In the genomic region with DNA sequence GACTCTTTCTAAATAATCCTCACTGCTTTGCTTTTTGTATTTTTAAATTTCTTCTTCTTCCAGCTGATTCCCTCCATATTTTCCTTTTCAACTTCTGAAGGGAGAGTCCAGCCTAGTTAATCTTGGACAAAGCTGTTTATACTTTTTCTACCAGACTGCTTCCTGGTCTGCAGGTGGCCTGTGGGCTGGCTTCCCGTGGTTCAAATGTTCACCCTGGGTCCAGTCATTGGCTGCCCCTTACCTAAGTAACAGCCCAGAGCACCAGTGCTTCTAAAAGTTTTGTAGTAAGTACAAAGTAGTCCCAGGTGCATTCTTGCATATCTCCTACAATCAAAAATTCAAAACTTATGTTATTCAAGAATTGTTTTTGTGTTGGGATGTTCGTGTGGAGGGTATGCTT, we compare ENCODE assay signal across 27 cellular contexts. TPM values are rescaled to one million over a fixed set of nuclear protein-coding genes. Genes with fewer than 3 reads are reported as not detected.
DNase-seq lines count a peak whose midpoint lies in the region; ATAC-seq, FAIRE-seq and TF ChIP-seq lines count a peak whose summit lies in the region.
"Had no signal": no experiment of that assay in that cellular context is flagged by ENCODE, and none has a peak within 500 bp of the region (broad histone marks: within the 10 kb centered on the region; RNA-seq: fewer than 3 reads in every experiment).

No MANE protein-coding gene starts in this region.

- BruUV-seq in HepG2 (replicated peaks; lab: Mats Ljungman, UMichigan), result TSS peak; percentile 35

- H3K9me3 ChIP-seq in HepG2 (ENCODE audit: low read length), result no peaks in the 10 kb centered on the region
- no peaks in the 10 kb centered on the region for H3K9me3 ChIP-seq in right lobe of liver
- H3K9me3 ChIP-seq in OCI-LY1 (ENCODE audit: low read length), result no peaks in the 10 kb centered on the region
- H3K9me3 ChIP-seq: A549, Caco-2, SJSA1 had no signal

- H2AFZ ChIP-seq in HepG2 (ENCODE audit: low read length) (no peak overlapping the region), OCI-LY1 (ENCODE audit: low read length) (no peak overlapping the region)

- no peak for ATAC-seq in HepG2
- ATAC-seq in right lobe of liver, result no peak
- ATAC-seq in left colon, result peak; percentile 50
- ATAC-seq in stimulated activated memory B cell treated with anti-CD40 and anti-IgM and Interleukin-4, amounts not matched to agents 10 μg/mL and 1 μg/mL and 100 μg/mL, for 72 hours, result no peak
- ATAC-seq in GM19328 (IDR thresholded peaks at IDR 0.05; ENCODE audit: unreplicated experiment), result no peak
- no peak for ATAC-seq in activated CD4-positive, alpha-beta T cell treated with anti-CD3 and anti-CD28 coated beads for 36 hours
- ATAC-seq: A549; CD8-positive, alpha-beta T cell had no signal

- H3K9ac ChIP-seq in HepG2 (ENCODE audit: insufficient read depth, low read depth, low read length) (no peak overlapping the region), OCI-LY1 (ENCODE audit: low read length) (no peak overlapping the region)

- intact Hi-C loops in HepG2 (cut with micrococcal nuclease; ENCODE audit: unreplicated experiment) (no loop called here), right lobe of liver (cut with DNase I) (no loop called here), left colon (cut with DNase I, micrococcal nuclease) (no loop called here)
- intact Hi-C loops in activated CD4-positive, alpha-beta T cell treated with anti-CD3 and anti-CD28 coated beads for 36 hours (cut with DNase I, micrococcal nuclease), result no loop called here

- no peak overlapping the region for H3K4me2 ChIP-seq in HepG2 (ENCODE audit: low read depth, low read length)
- H3K4me2 ChIP-seq in OCI-LY1 (ENCODE audit: low read length), result no peak overlapping the region
- H3K4me2 ChIP-seq: A549 had no signal

- H3K36me3 Mint-ChIP-seq in stimulated activated memory B cell treated with anti-CD40 and anti-IgM and Interleukin-4, amounts not matched to agents 10 μg/mL and 1 μg/mL and 100 μg/mL, for 72 hours, result peaks cover 41% of the 10 kb centered on the region
- H3K36me3 Mint-ChIP-seq in activated CD4-positive, alpha-beta T cell treated with anti-CD3 and anti-CD28 coated beads for 36 hours (ENCODE audit: low read depth), result peaks cover 38% of the 10 kb centered on the region

- H3K79me2 ChIP-seq in HepG2 (ENCODE audit: insufficient read depth, low read length) (no peaks in the 10 kb centered on the region), OCI-LY1 (ENCODE audit: insufficient read depth, low read length) (no peaks in the 10 kb centered on the region)

- H3K9me2 ChIP-seq in OCI-LY1 (ENCODE audit: low read depth, low read length), result no peaks in the 10 kb centered on the region

- in situ Hi-C loops in HepG2 (cut with HindIII; ENCODE audit: extremely low pct_ligation_motif_present, low pct_unique_long_range_greater_than_20kb), result loop anchor here (25.0 kb wide), 1 partner anchor 318 kb away; no protein-coding TSS in a partner anchor

- H3K4me1 ChIP-seq in HepG2 (ENCODE audit: insufficient read depth, low read length) (no peaks in the 10 kb centered on the region), right lobe of liver (no peaks in the 10 kb centered on the region), OCI-LY1 (ENCODE audit: insufficient read depth, low read length, severe bottlenecking) (peaks cover 7% of the 10 kb centered on the region)
- H3K4me1 ChIP-seq: A549, Caco-2, SJSA1 had no signal

- TF ChIP-seq CTCF in HepG2 (CRISPR knock-in tag; IDR thresholded peaks at IDR 0.05), result no peak
- no peak for TF ChIP-seq CTCF in right lobe of liver (IDR thresholded peaks at IDR 0.05)
- no peak for TF ChIP-seq CTCF in OCI-LY1 (IDR thresholded peaks at IDR 0.05; ENCODE audit: low read length)

- H3K27me3 Mint-ChIP-seq in stimulated activated memory B cell treated with anti-CD40 and anti-IgM and Interleukin-4, amounts not matched to agents 10 μg/mL and 1 μg/mL and 100 μg/mL, for 72 hours, result no peaks in the 10 kb centered on the region
- no peaks in the 10 kb centered on the region for H3K27me3 Mint-ChIP-seq in activated CD4-positive, alpha-beta T cell treated with anti-CD3 and anti-CD28 coated beads for 36 hours

- H3K4me3 ChIP-seq in HepG2 (replicated peaks in 1 of 3; ENCODE audit: insufficient read depth in 1 of 3, low read depth in 2 of 3, low read length in 3 of 3), result no peak overlapping the region
- no peak overlapping the region for H3K4me3 ChIP-seq in right lobe of liver
- H3K4me3 ChIP-seq in OCI-LY1 (ENCODE audit: low read depth, low read length, poor library complexity, severe bottlenecking), result no peak overlapping the region
- H3K4me3 ChIP-seq: A549, SJSA1 had no signal

- TF ChIP-seq POLR2A in HepG2 (IDR thresholded peaks at IDR 0.05; ENCODE audit: insufficient read depth in 1 of 2, low read depth in 2 of 2, low read length in 2 of 2) (no peak), right lobe of liver (IDR thresholded peaks at IDR 0.05) (no peak)

- H4K20me1 ChIP-seq in HepG2 (ENCODE audit: insufficient read depth, low read length) (no peaks in the 10 kb centered on the region), OCI-LY1 (ENCODE audit: insufficient read depth, low read length) (no peaks in the 10 kb centered on the region)

- DNase-seq in HepG2 (ENCODE audit: low spot score), result no peak
- no peak for DNase-seq in right lobe of liver
- no peak for DNase-seq in left colon
- no peak for DNase-seq in MV-4-11 (lab: John Stamatoyannopoulos, UW)
- no peak for DNase-seq in activated CD4-positive, alpha-beta T cell treated with anti-CD3 and anti-CD28 coated beads for 36 hours
- DNase-seq: Caco-2; CD8-positive, alpha-beta T cell; DMS79; GF-D8; Karpas-422; NCI-H1105; NCI-H146; NCI-H1930; NCI-H446; NCI-H524 treated with DMSO at 0.1 percent for 48 hours; NCI-H82; NK-92 treated with Interleukin-12 subunit alpha and Interleukin-12 subunit beta, amount 100 ng/mL, for 24 hours; Right ventricle myocardium superior; RPMI8226 had no signal

- H3K4me3 Mint-ChIP-seq in stimulated activated memory B cell treated with anti-CD40 and anti-IgM and Interleukin-4, amounts not matched to agents 10 μg/mL and 1 μg/mL and 100 μg/mL, for 72 hours, result no peak overlapping the region
- H3K4me3 Mint-ChIP-seq in activated CD4-positive, alpha-beta T cell treated with anti-CD3 and anti-CD28 coated beads for 36 hours, result no peak overlapping the region
- H3K4me3 Mint-ChIP-seq: CD8-positive, alpha-beta T cell had no signal

- H3K27ac Mint-ChIP-seq in stimulated activated memory B cell treated with anti-CD40 and anti-IgM and Interleukin-4, amounts not matched to agents 10 μg/mL and 1 μg/mL and 100 μg/mL, for 72 hours, result peak overlapping the region; percentile 22
- H3K27ac Mint-ChIP-seq in activated CD4-positive, alpha-beta T cell treated with anti-CD3 and anti-CD28 coated beads for 36 hours, result no peak overlapping the region

- H3K27ac ChIP-seq in HepG2 (ENCODE audit: extremely low read length, insufficient read depth, low read length), result no peak overlapping the region
- no peak overlapping the region for H3K27ac ChIP-seq in right lobe of liver
- H3K27ac ChIP-seq in OCI-LY1 (ENCODE audit: low read depth, low read length, poor library complexity, severe bottlenecking), result peak overlapping the region; percentile 35
- H3K27ac ChIP-seq: A549, C4-2B, SJSA1 had no signal

- no peaks in the 10 kb centered on the region for H3F3A ChIP-seq in OCI-LY1 (ENCODE audit: insufficient read depth, low read length)

- POLR2A ChIA-PET in HepG2 (lab: Yijun Ruan, JAX), result no interaction called here
- POLR2A ChIA-PET in activated CD4-positive, alpha-beta T cell treated with anti-CD3 and anti-CD28 coated beads for 36 hours (lab: Charles Lee), result no interaction called here

- H3K4me1 Mint-ChIP-seq in stimulated activated memory B cell treated with anti-CD40 and anti-IgM and Interleukin-4, amounts not matched to agents 10 μg/mL and 1 μg/mL and 100 μg/mL, for 72 hours, result peaks cover 6% of the 10 kb centered on the region
- no peaks in the 10 kb centered on the region for H3K4me1 Mint-ChIP-seq in activated CD4-positive, alpha-beta T cell treated with anti-CD3 and anti-CD28 coated beads for 36 hours

- H3K27me3 ChIP-seq in HepG2 (ENCODE audit: control insufficient read depth in 1 of 2, insufficient read depth in 2 of 2, low read length in 2 of 2) (no peaks in the 10 kb centered on the region), right lobe of liver (no peaks in the 10 kb centered on the region), OCI-LY1 (ENCODE audit: insufficient read depth, low read length) (no peaks in the 10 kb centered on the region)
- H3K27me3 ChIP-seq: SJSA1 had no signal

- CTCF ChIA-PET in HepG2 (lab: Yijun Ruan, JAX; ENCODE audit: low intra/inter-chr PET ratio, low total read pairs), result no interaction called here
- CTCF ChIA-PET in activated CD4-positive, alpha-beta T cell treated with anti-CD3 and anti-CD28 coated beads for 36 hours (lab: Charles Lee), result interaction anchor here (0.5 to 1.6 kb wide), 4 partner anchors 10 to 197 kb away, joined by 3 to 11 read pairs (median 4); no protein-coding TSS in a partner anchor

- no peak for FAIRE-seq in HepG2 (lab: Jason Lieb, UNC)
- FAIRE-seq: A549, GM12892, H54 had no signal

- peaks cover 11 to 36% of the 10 kb centered on the region in 2 experiments for H3K36me3 ChIP-seq in HepG2 (replicated peaks in 1 of 2; ENCODE audit: control insufficient read depth in 1 of 2, insufficient read depth in 2 of 2, low read length in 2 of 2)
- H3K36me3 ChIP-seq in right lobe of liver, result peaks cover 0 to 36% (median 16%) of the 10 kb centered on the region in 4 donors
- peaks cover 32% of the 10 kb centered on the region for H3K36me3 ChIP-seq in OCI-LY1 (ENCODE audit: insufficient read depth, low read length)

- H3K9me3 Mint-ChIP-seq in stimulated activated memory B cell treated with anti-CD40 and anti-IgM and Interleukin-4, amounts not matched to agents 10 μg/mL and 1 μg/mL and 100 μg/mL, for 72 hours, result no peaks in the 10 kb centered on the region
- H3K9me3 Mint-ChIP-seq in activated CD4-positive, alpha-beta T cell treated with anti-CD3 and anti-CD28 coated beads for 36 hours (ENCODE audit: low read depth), result no peaks in the 10 kb centered on the region
- H3K9me3 Mint-ChIP-seq: CD8-positive, alpha-beta T cell had no signal

- TF ChIP-seq EP300 in HepG2 (IDR thresholded peaks at IDR 0.05; ENCODE audit: low read depth in 2 of 2, low read length in 2 of 2) (no peak), HepG2 (CRISPR knock-in tag; IDR thresholded peaks at IDR 0.05; ENCODE audit: borderline replicate concordance) (no peak)

- TF ChIP-seq RAD21 in HepG2 (CRISPR knock-in tag; IDR thresholded peaks at IDR 0.05), result no peak

- WGBS in HepG2 (ENCODE audit: low lambda C conversion rate), result 85% methylated on average over 2 of the region's 2 CpGs
- 67% methylated on average over 2 of the region's 2 CpGs for WGBS in right lobe of liver (ENCODE audit: insufficient coverage, low coverage, low lambda C conversion rate, missing lambda C conversion rate)

RNA-seq across cellular contexts. Expression of gene ZNF143, which starts 19.1 kb away (rescaled TPM):
- total RNA-seq in HepG2 (2016; rRNA removed; fragmentation: Illumina TruSeq; extraction: Trizol), result 22.4 and 32.9 TPM in 2 replicates
- 5.2 and 7.5 TPM in 2 replicates for total RNA-seq in HepG2 (2016; cell fraction: cytosol; rRNA removed; fragmentation: Illumina TruSeq; extraction: Trizol; ENCODE audit: low read depth)
- total RNA-seq in HepG2 (2016; cell fraction: insoluble cytoplasmic fraction; rRNA removed; fragmentation: Illumina TruSeq; extraction: Trizol), result 23.4 and 29.8 TPM in 2 replicates
- 11.5 and 14.0 TPM in 2 replicates for total RNA-seq in HepG2 (2016; cell fraction: membrane; rRNA removed; fragmentation: Illumina TruSeq; extraction: Trizol)
- total RNA-seq in HepG2 (2016; cell fraction: nucleus; rRNA removed; fragmentation: Illumina TruSeq; extraction: Trizol), result 18.6 and 20.4 TPM in 2 replicates
- polyA plus RNA-seq in HepG2 (2011; rRNA removed), result 35.6 and 35.9 TPM in 2 replicates
- polyA plus RNA-seq in HepG2 (2011; cell fraction: cytosol; rRNA removed), result 29.1 and 29.9 TPM in 2 replicates
- 18.4 and 27.0 TPM in 2 replicates for polyA plus RNA-seq in HepG2 (2011; cell fraction: nucleus; rRNA removed)
- 13.8 and 18.8 TPM in 2 replicates for polyA plus RNA-seq in HepG2 (2012)
- polyA plus RNA-seq in HepG2 (2016; cell fraction: cytosol; fragmentation: Illumina TruSeq; extraction: Trizol; ENCODE audit: low read depth), result 2.9 and 3.6 TPM in 2 replicates
- polyA plus RNA-seq in HepG2 (2016; cell fraction: insoluble cytoplasmic fraction; fragmentation: Illumina TruSeq; extraction: Trizol; ENCODE audit: low read depth), result 24.4 and 28.9 TPM in 2 replicates
- polyA plus RNA-seq in HepG2 (2016; cell fraction: membrane; fragmentation: Illumina TruSeq; extraction: Trizol; ENCODE audit: low read depth), result 6.5 and 7.2 TPM in 2 replicates
- 20.4 and 26.1 TPM in 2 replicates for polyA plus RNA-seq in HepG2 (2016; cell fraction: nucleus; fragmentation: Illumina TruSeq; extraction: Trizol; ENCODE audit: insufficient read depth, low read depth)
- polyA minus RNA-seq in HepG2 (2011; rRNA and poly(A)+ RNA removed; ENCODE audit: low replicate concordance), result 112 and 116 TPM in 2 replicates
- polyA minus RNA-seq in HepG2 (2011; cell fraction: cytosol; rRNA and poly(A)+ RNA removed), result 17.3 and 30.3 TPM in 2 replicates
- 57.6 and 60.4 TPM in 2 replicates for polyA minus RNA-seq in HepG2 (2011; cell fraction: nucleus; rRNA and poly(A)+ RNA removed)
- 10 to 100 TPM in 2 of 6 experiments, 1 to 10 TPM in 4; 5.8 to 16.0 (median 9.5) TPM for total RNA-seq in right lobe of liver
- total RNA-seq in left colon, result 10 to 100 TPM; 23.5 to 26.4 TPM
- 10 to 100 TPM; 32.6 to 34.9 TPM for total RNA-seq in activated CD4-positive, alpha-beta T cell treated with anti-CD3 and anti-CD28 coated beads for 36 hours
